1 cellular context compared by ENCODE assay signal in the genomic region with DNA sequence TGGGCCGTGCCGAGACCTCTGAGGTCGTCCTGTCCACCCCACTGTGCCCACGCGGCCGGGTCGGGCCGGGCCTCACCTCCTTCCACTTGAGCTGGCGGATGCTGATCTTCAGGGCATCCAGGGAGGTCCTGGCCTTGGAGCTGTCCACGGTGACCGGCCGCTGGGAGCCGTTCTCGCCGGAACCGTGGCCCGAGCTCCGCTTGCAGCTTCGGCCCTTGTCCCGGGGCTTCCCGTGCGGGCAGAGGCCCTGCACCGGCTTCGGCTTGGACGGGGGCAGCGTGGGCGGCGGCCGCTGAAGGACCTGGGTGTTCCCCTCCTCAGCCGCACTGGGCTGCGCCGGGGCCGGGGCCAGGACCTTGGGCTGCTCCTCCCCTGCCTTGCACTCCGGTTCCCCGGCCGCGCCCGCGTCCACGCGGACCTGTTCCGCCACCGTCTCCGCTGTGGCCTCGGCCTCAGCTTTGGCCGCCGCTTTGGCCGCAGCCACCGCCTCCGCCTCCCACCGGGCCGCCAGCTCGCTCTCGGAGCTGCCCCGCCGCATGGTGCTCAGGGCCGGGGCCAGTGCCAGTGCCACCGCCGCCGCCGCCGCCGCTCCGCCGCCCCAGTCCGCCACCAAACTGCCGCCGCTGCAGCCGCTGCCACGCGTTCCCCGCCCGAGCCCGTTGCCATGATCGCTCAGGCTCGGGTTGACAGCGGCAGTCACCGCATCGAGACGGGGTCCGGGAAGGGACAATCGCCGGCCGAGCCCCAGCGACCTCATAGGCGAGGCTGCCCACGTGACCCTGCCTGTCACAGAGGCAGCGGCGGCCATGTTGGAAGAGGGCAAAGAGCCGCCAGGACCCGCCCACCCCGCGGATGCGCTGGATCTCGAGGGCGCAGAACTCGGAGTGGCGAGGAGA.
TF ChIP-seq lines count a peak whose summit lies in the region.

Gene TTLL11, minus strand, starts transcription at position 698 of the 896 bp plus-strand sequence. Its CDS starts 160 bp downstream, at position 538.

TF ChIP-seq in HEK293, 187 proteins besides CTCF, POLR2A, EP300 and RAD21 (continued from another document):
- TF ChIP-seq ZNF776 (tag by site-specific recombination; IDR thresholded peaks at IDR 0.05; ENCODE audit: borderline replicate concordance) (no peak), ZNF157 (tag by site-specific recombination; IDR thresholded peaks at IDR 0.05) (no peak), ZNF398 (tag by site-specific recombination; IDR thresholded peaks at IDR 0.05) (no peak), ZNF302 (tag by site-specific recombination; IDR thresholded peaks at IDR 0.05; ENCODE audit: low read depth) (no peak), ZNF561 (tag by site-specific recombination; IDR thresholded peaks at IDR 0.05; ENCODE audit: borderline replicate concordance) (no peak), ZNF174 (tag by site-specific recombination; IDR thresholded peaks at IDR 0.05) (no peak), ZNF664 (tag by site-specific recombination; IDR thresholded peaks at IDR 0.05) (no peak), INSM2 (tag by site-specific recombination; IDR thresholded peaks at IDR 0.05) (no peak), ZBTB11 (tag by site-specific recombination; conservative IDR thresholded peaks at IDR 0.05; ENCODE audit: low read depth) (0 out of 2 replicates have a peak, but pooled peaks have one; percentile 39), ZNF16 (tag by site-specific recombination; IDR thresholded peaks at IDR 0.05; ENCODE audit: low read depth) (no peak), ZXDB (tag by site-specific recombination; IDR thresholded peaks at IDR 0.05) (peak; percentile 60), ZNF501 (tag by site-specific recombination; IDR thresholded peaks at IDR 0.05) (no peak), ZNF76 (tag by site-specific recombination; IDR thresholded peaks at IDR 0.05; ENCODE audit: borderline replicate concordance, low read depth) (peak; percentile 76), ZNF529 (tag by site-specific recombination; IDR thresholded peaks at IDR 0.05; ENCODE audit: insufficient replicate concordance) (no peak), SALL2 (tag by site-specific recombination; IDR thresholded peaks at IDR 0.05; ENCODE audit: borderline replicate concordance) (no peak), ZNF530 (tag by site-specific recombination; IDR thresholded peaks at IDR 0.05; ENCODE audit: low read depth) (no peak), ZNF585B (tag by site-specific recombination; IDR thresholded peaks at IDR 0.05) (no peak), MYNN (tag by site-specific recombination; IDR thresholded peaks at IDR 0.05; ENCODE audit: borderline replicate concordance) (no peak)
- TF ChIP-seq, protein P1, sequence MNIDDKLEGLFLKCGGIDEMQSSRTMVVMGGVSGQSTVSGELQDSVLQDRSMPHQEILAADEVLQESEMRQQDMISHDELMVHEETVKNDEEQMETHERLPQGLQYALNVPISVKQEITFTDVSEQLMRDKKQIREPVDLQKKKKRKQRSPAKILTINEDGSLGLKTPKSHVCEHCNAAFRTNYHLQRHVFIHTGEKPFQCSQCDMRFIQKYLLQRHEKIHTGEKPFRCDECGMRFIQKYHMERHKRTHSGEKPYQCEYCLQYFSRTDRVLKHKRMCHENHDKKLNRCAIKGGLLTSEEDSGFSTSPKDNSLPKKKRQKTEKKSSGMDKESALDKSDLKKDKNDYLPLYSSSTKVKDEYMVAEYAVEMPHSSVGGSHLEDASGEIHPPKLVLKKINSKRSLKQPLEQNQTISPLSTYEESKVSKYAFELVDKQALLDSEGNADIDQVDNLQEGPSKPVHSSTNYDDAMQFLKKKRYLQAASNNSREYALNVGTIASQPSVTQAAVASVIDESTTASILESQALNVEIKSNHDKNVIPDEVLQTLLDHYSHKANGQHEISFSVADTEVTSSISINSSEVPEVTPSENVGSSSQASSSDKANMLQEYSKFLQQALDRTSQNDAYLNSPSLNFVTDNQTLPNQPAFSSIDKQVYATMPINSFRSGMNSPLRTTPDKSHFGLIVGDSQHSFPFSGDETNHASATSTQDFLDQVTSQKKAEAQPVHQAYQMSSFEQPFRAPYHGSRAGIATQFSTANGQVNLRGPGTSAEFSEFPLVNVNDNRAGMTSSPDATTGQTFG (tag by site-specific recombination; IDR thresholded peaks at IDR 0.05; ENCODE audit: borderline replicate concordance), result no peak
- TF ChIP-seq, protein P2, sequence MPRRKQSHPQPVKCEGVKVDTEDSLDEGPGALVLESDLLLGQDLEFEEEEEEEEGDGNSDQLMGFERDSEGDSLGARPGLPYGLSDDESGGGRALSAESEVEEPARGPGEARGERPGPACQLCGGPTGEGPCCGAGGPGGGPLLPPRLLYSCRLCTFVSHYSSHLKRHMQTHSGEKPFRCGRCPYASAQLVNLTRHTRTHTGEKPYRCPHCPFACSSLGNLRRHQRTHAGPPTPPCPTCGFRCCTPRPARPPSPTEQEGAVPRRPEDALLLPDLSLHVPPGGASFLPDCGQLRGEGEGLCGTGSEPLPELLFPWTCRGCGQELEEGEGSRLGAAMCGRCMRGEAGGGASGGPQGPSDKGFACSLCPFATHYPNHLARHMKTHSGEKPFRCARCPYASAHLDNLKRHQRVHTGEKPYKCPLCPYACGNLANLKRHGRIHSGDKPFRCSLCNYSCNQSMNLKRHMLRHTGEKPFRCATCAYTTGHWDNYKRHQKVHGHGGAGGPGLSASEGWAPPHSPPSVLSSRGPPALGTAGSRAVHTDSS (tag by site-specific recombination; IDR thresholded peaks at IDR 0.05), result no peak
